ENCODE assay signal across 17 cellular contexts in the genomic region with DNA sequence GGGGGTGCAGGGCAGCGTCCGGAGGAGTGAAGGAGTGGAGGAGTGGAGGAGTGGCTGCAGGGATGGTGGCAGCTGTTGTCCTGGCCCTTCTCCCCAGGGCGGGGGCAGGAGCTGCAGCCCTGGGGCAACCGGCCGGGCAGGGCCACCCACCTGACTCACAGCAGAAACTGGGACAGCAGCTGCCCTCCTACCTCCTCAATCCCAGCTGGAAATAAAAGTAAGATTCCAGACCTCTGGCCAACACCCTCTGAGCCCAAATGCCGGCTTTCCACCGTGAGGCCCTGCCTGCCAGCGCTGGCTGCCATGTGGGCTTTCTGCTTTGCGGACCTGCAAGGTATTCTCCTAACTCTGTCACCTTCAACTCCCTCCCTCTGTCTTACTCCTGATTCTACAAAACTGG. TPM values are rescaled to one million over a fixed set of nuclear protein-coding genes. Genes with fewer than 3 reads are reported as not detected.
DNase-seq lines count a peak whose midpoint lies in the region; ATAC-seq and TF ChIP-seq lines count a peak whose summit lies in the region.
"Had no signal": no experiment of that assay in that cellular context is flagged by ENCODE, and none has a peak within 500 bp of the region (broad histone marks: within the 10 kb centered on the region; RNA-seq: fewer than 3 reads in every experiment).

No MANE protein-coding gene starts in this region.

- DNase-seq in LHCN-M2 (ENCODE audit: low read depth) (peak; percentile 63), foreskin keratinocyte (no peak), retina (peak; percentile 26), C1 segment of cervical spinal cord (lab: John Stamatoyannopoulos, UW) (no peak), HCEC 1CT (no peak)
- no peak for DNase-seq in activated CD4-positive, alpha-beta T cell treated with anti-CD3 and anti-CD28 coated beads, Interleukin-2, amount 50 U/mL, for 4 hours
- DNase-seq: activated CD8-positive, alpha-beta memory T cell treated with anti-CD3 and anti-CD28 coated beads for 24 hours; AML-193; DMS 273 treated with DMSO at 0.1 percent for 48 hours; effector CD8-positive, alpha-beta T cell; HFFc6; lower lobe of right lung; naive thymus-derived CD4-positive, alpha-beta T cell; NCI-H1105; NCI-H2227 treated with DMSO at 0.1 percent for 48 hours had no signal

- no peak for TF ChIP-seq CTCF in foreskin keratinocyte (conservative IDR thresholded peaks at IDR 0.05)

- no peaks in the 10 kb centered on the region for H3K27me3 ChIP-seq in foreskin keratinocyte

- no peaks in the 10 kb centered on the region for H3K4me1 ChIP-seq in foreskin keratinocyte

- ATAC-seq in foreskin keratinocyte = peak; percentile 8
- ATAC-seq: lower lobe of right lung; naive thymus-derived CD4-positive, alpha-beta T cell; WTC11 had no signal

- H3K27ac ChIP-seq in foreskin keratinocyte = no peak overlapping the region
- H3K27ac ChIP-seq: lower lobe of right lung had no signal

RNA-seq across cellular contexts. Expression of gene CLPP, which starts 3.3 kb away (rescaled TPM):
- 107 and 126 TPM in 2 replicates for total RNA-seq in LHCN-M2 (2014; rRNA removed)
- 119 TPM for polyA plus RNA-seq in LHCN-M2 (2012)
- 82.0 and 82.7 TPM in 2 replicates for total RNA-seq in foreskin keratinocyte
- polyA plus RNA-seq in foreskin keratinocyte = 119 and 125 TPM in 2 replicates

RNA-seq across cellular contexts. Expression of gene ALKBH7, which starts 14.6 kb away (rescaled TPM):
- total RNA-seq in LHCN-M2 (2014; rRNA removed) (25.4 and 35.0 TPM in 2 replicates), foreskin keratinocyte (28.8 and 30.2 TPM in 2 replicates)
- 62.2 TPM for polyA plus RNA-seq in LHCN-M2 (2012)
- 49.3 and 54.0 TPM in 2 replicates for polyA plus RNA-seq in foreskin keratinocyte

RNA-seq across cellular contexts. Expression of gene PSPN, which starts 17.7 kb away (rescaled TPM):
- total RNA-seq in LHCN-M2 (2014; rRNA removed) (0.69 and 0.90 TPM in 2 replicates), foreskin keratinocyte (1.1 and 1.2 TPM in 2 replicates)
- polyA plus RNA-seq in LHCN-M2 (2012) = 0.87 TPM
- polyA plus RNA-seq in foreskin keratinocyte = 1.0 and 1.2 TPM in 2 replicates

RNA-seq across cellular contexts. Expression of gene ACER1, which starts 24.6 kb away (rescaled TPM):
- not detected in 2 replicates for total RNA-seq in LHCN-M2 (2014; rRNA removed)
- polyA plus RNA-seq in LHCN-M2 (2012) = 0.04 TPM
- not detected in 2 replicates for total RNA-seq in foreskin keratinocyte
- polyA plus RNA-seq in foreskin keratinocyte = 0.06 TPM in 1 of 2 replicates, not detected in the other
- total RNA-seq: cardiac septum, HFFc6, lower lobe of right lung, WTC11 had no signal

RNA-seq across cellular contexts. Expression of gene GTF2F1, which starts 35.0 kb away (rescaled TPM):
- 59.4 and 64.3 TPM in 2 replicates for total RNA-seq in LHCN-M2 (2014; rRNA removed)
- 73.0 TPM for polyA plus RNA-seq in LHCN-M2 (2012)
- 69.3 and 73.8 TPM in 2 replicates for total RNA-seq in foreskin keratinocyte
- polyA plus RNA-seq in foreskin keratinocyte = 67.7 and 69.1 TPM in 2 replicates

Comparison
In these comparisons a context has a peak if more than half of its experiments do, and no peak if none do; other contexts are left out.
1. DNase-seq: peak in LHCN-M2 (single experiment) and retina (single experiment); none in foreskin keratinocyte (0 of 2), C1 segment of cervical spinal cord (0 of 14), activated CD4-positive, alpha-beta T cell treated with anti-CD3 and anti-CD28 coated beads, Interleukin-2, amount 50 U/mL, for 4 hours (0 of 2) and HCEC 1CT (single experiment).